In genomic region chr14:26199599-26200370, GRCh38 we compare ENCODE assay signal across 11 cellular contexts.
DNase-seq lines count a peak whose midpoint lies in the region; ATAC-seq and TF ChIP-seq lines count a peak whose summit lies in the region.
"Had no signal": no experiment of that assay in that cellular context is flagged by ENCODE, and none has a peak within 500 bp of the region (broad histone marks: within the 10 kb centered on the region; RNA-seq: fewer than 3 reads in every experiment).

No MANE protein-coding gene starts in this region.

- ATAC-seq in HG02678 (IDR thresholded peaks at IDR 0.05; ENCODE audit: unreplicated experiment), result no peak
- ATAC-seq: activated naive CD8-positive, alpha-beta T cell treated with anti-CD3 and anti-CD28 coated beads, Interleukin-2, amount 50 U/mL, for 24 hours; gastrocnemius medialis had no signal

- H3K4me3 ChIP-seq in astrocyte of the cerebellum (ENCODE audit: low read depth, low read length), result no peak overlapping the region
- H3K4me3 ChIP-seq: gastrocnemius medialis had no signal

- in situ Hi-C loops in astrocyte of the cerebellum (cut with HindIII; ENCODE audit: low sequenced_read_pairs), result no loop called here

- DNase-seq in H4 (ENCODE audit: low spot score) (peak; percentile 80), NCI-H128 (lab: John Stamatoyannopoulos, UW; ENCODE audit: unreplicated experiment) (peak; percentile 10), astrocyte of the cerebellum (ENCODE audit: low read depth) (peak; percentile 95), non-pigmented ciliary epithelial cell (ENCODE audit: low read depth) (peak; percentile 53), NCI-H748 (lab: John Stamatoyannopoulos, UW; ENCODE audit: unreplicated experiment) (no peak), putamen (ENCODE audit: low spot score) (no peak), iPS-NIHi7 (ENCODE audit: extremely low spot score) (no peak)
- DNase-seq: activated naive CD8-positive, alpha-beta T cell treated with anti-CD3 and anti-CD28 coated beads, Interleukin-2, amount 50 U/mL, for 24 hours; Calu3; gastrocnemius medialis had no signal

- no peak for TF ChIP-seq CTCF in astrocyte of the cerebellum (IDR thresholded peaks at IDR 0.05; ENCODE audit: low read depth, low read length, missing control alignments)

Comparison
In these comparisons a context has a peak if more than half of its experiments do, and no peak if none do; other contexts are left out.
1. DNase-seq: peak in H4 (single experiment), NCI-H128 (single experiment), astrocyte of the cerebellum (single experiment) and non-pigmented ciliary epithelial cell (single experiment); none in NCI-H748 (single experiment), putamen (single experiment) and iPS-NIHi7 (single experiment).